In genomic region chr19:33214621-33215020, GRCh38 we compare ENCODE assay signal across 11 cellular contexts. TPM values are rescaled to one million over a fixed set of nuclear protein-coding genes. Genes with fewer than 3 reads are reported as not detected.
DNase-seq lines count a peak whose midpoint lies in the region; ATAC-seq and TF ChIP-seq lines count a peak whose summit lies in the region.
"Had no signal": no experiment of that assay in that cellular context is flagged by ENCODE, and none has a peak within 500 bp of the region (broad histone marks: within the 10 kb centered on the region; RNA-seq: fewer than 3 reads in every experiment).

No MANE protein-coding gene starts in this region.

- H3K36me3 Mint-ChIP-seq in natural killer cell treated with Interleukin-12 subunit alpha and Interleukin-12 subunit beta and Interleukin-15 and Interleukin-18, amount 100 ng/mL, for 72 hours: no peaks in the 10 kb centered on the region

- no peak for ATAC-seq in activated CD4-positive, CD25-positive, alpha-beta regulatory T cell treated with anti-CD3 and anti-CD28 coated beads, Interleukin-2, amount 50 U/mL, for 24 hours
- ATAC-seq in GM18870 (IDR thresholded peaks at IDR 0.05; ENCODE audit: unreplicated experiment): no peak
- ATAC-seq in natural killer cell treated with Interleukin-12 subunit alpha and Interleukin-12 subunit beta and Interleukin-15 and Interleukin-18, amount 100 ng/mL, for 72 hours: no peak
- ATAC-seq in GM21515 (IDR thresholded peaks at IDR 0.05; ENCODE audit: unreplicated experiment): no peak

- no peak overlapping the region for H3K4me3 Mint-ChIP-seq in natural killer cell treated with Interleukin-12 subunit alpha and Interleukin-12 subunit beta and Interleukin-15 and Interleukin-18, amount 100 ng/mL, for 72 hours

- TF ChIP-seq CTCF in LNCAP (IDR thresholded peaks at IDR 0.05): 0 out of 2 replicates have a peak, but pooled peaks have one; percentile 26

- no peak overlapping the region for H3K27ac Mint-ChIP-seq in natural killer cell treated with Interleukin-12 subunit alpha and Interleukin-12 subunit beta and Interleukin-15 and Interleukin-18, amount 100 ng/mL, for 72 hours

- H3K27me3 Mint-ChIP-seq in natural killer cell treated with Interleukin-12 subunit alpha and Interleukin-12 subunit beta and Interleukin-15 and Interleukin-18, amount 100 ng/mL, for 72 hours: no peaks in the 10 kb centered on the region

- DNase-seq in DMS53 treated with DMSO at 0.1 percent for 48 hours (lab: John Stamatoyannopoulos, UW; ENCODE audit: unreplicated experiment): peak; percentile 79
- peak; percentile 46 for DNase-seq in UCSD-AML1 (lab: John Stamatoyannopoulos, UW; ENCODE audit: unreplicated experiment)
- DNase-seq in left kidney (ENCODE audit: low read depth, low spot score): peak; percentile 56
- DNase-seq in natural killer cell treated with Interleukin-12 subunit alpha and Interleukin-12 subunit beta and Interleukin-15 and Interleukin-18, amount 100 ng/mL, for 72 hours (ENCODE audit: low spot score): no peak
- DNase-seq: activated CD4-positive, alpha-beta T cell treated with anti-CD3 and anti-CD28 coated beads, Interleukin-2, amount 50 U/mL, for 1 hour; testis had no signal

- no peaks in the 10 kb centered on the region for H3K9me3 Mint-ChIP-seq in natural killer cell treated with Interleukin-12 subunit alpha and Interleukin-12 subunit beta and Interleukin-15 and Interleukin-18, amount 100 ng/mL, for 72 hours

- H3K4me1 Mint-ChIP-seq in natural killer cell treated with Interleukin-12 subunit alpha and Interleukin-12 subunit beta and Interleukin-15 and Interleukin-18, amount 100 ng/mL, for 72 hours (ENCODE audit: low read depth in 2 of 2): no peaks in the 10 kb centered on the region

RNA-seq across cellular contexts. Expression of gene SLC7A10, which starts 11.0 kb away (rescaled TPM):
- not detected for total RNA-seq in natural killer cell treated with Interleukin-12 subunit alpha and Interleukin-12 subunit beta and Interleukin-15 and Interleukin-18, amount 100 ng/mL, for 72 hours
- total RNA-seq: esophagus muscularis mucosa had no signal

RNA-seq across cellular contexts. Expression of gene LRP3, which starts 20.5 kb away (rescaled TPM):
- not detected for total RNA-seq in natural killer cell treated with Interleukin-12 subunit alpha and Interleukin-12 subunit beta and Interleukin-15 and Interleukin-18, amount 100 ng/mL, for 72 hours
